In the genomic region with DNA sequence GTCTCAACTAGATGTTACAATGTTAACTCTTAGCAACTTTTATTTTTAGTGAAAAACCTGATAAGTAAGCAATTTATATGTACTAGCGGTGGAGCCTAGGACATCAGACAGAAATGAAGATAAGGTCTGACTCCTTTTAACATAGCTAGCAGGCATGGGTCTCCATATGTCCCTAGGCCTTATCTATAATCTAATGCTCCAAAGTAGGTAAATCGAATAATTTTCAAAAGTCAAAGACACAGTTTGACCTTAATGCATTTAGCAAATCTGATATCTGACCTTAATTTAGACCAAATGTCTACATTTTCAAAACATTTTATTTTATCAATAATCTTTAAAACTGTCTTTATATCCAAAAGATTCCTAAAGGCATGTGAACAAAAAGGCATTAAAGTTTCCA, we compare ENCODE assay signal across 17 cellular contexts.
DNase-seq lines count a peak whose midpoint lies in the region; ATAC-seq and TF ChIP-seq lines count a peak whose summit lies in the region.
"Had no signal": no experiment of that assay in that cellular context is flagged by ENCODE, and none has a peak within 500 bp of the region (broad histone marks: within the 10 kb centered on the region; RNA-seq: fewer than 3 reads in every experiment).

No MANE protein-coding gene starts in this region.

- no peak overlapping the region for H2BK120ac ChIP-seq in mesendoderm (ENCODE audit: low read depth, low read length)

- H3K4me1 ChIP-seq in PC-9 (replicated peaks; ENCODE audit: insufficient read depth) (no peaks in the 10 kb centered on the region), SK-N-SH (ENCODE audit: control insufficient read depth in 1 of 2, insufficient read depth in 2 of 2, low read depth in 1 of 2, low read length in 1 of 2) (no peaks in the 10 kb centered on the region), mesendoderm (ENCODE audit: control insufficient read depth, low read depth, low read length) (no peaks in the 10 kb centered on the region), lower lobe of right lung (no peaks in the 10 kb centered on the region)
- H3K4me1 ChIP-seq: A549, Caco-2 had no signal

- no peak overlapping the region for H3K4me2 ChIP-seq in PC-9
- no peak overlapping the region for H3K4me2 ChIP-seq in SK-N-SH
- no peak overlapping the region for H3K4me2 ChIP-seq in mesendoderm (ENCODE audit: low read length)
- H3K4me2 ChIP-seq: A549; BLaER1 treated with 17β-estradiol and CSF1 and Interleukin-3, amounts not matched to agents 10 nM and 100 nM had no signal

- no peak overlapping the region for H3K18ac ChIP-seq in mesendoderm (ENCODE audit: low read length)

- no peak for TF ChIP-seq CTCF in PC-9 (conservative IDR thresholded peaks at IDR 0.05)
- TF ChIP-seq CTCF in SK-N-SH (IDR thresholded peaks at IDR 0.05): no peak
- TF ChIP-seq CTCF in lower lobe of right lung (IDR thresholded peaks at IDR 0.05): no peak

- intact Hi-C loops in PC-9 (cut with micrococcal nuclease; ENCODE audit: unreplicated experiment): no loop called here
- intact Hi-C loops in lower lobe of right lung (cut with DNase I): no loop called here

- H2BK15ac ChIP-seq in mesendoderm (replicated peaks; ENCODE audit: low read depth): no peak overlapping the region

- H3K4me3 ChIP-seq in PC-9: no peak overlapping the region
- H3K4me3 ChIP-seq in SK-N-SH (ENCODE audit: low read depth in 2 of 2, low read length in 1 of 2): no peak overlapping the region
- no peak overlapping the region for H3K4me3 ChIP-seq in mesendoderm (ENCODE audit: low read length)
- no peak overlapping the region for H3K4me3 ChIP-seq in lower lobe of right lung
- H3K4me3 ChIP-seq: A549; BLaER1 treated with 17β-estradiol and CSF1 and Interleukin-3, amounts not matched to agents 10 nM and 100 nM had no signal

- H3K27ac ChIP-seq in PC-9: no peak overlapping the region
- H3K27ac ChIP-seq in SK-N-SH (ENCODE audit: low read depth in 2 of 2, low read length in 1 of 2): peak overlapping the region in 1 of 2 experiments; percentile 69; a peak in 1 of 4 replicates
- H3K27ac ChIP-seq in mesendoderm (ENCODE audit: low read depth, low read length): no peak overlapping the region
- no peak overlapping the region for H3K27ac ChIP-seq in lower lobe of right lung
- H3K27ac ChIP-seq: 22Rv1; A549; BLaER1 treated with 17β-estradiol and CSF1 and Interleukin-3, amounts not matched to agents 10 nM and 100 nM; C4-2B had no signal

- ATAC-seq in lower lobe of right lung: no peak
- ATAC-seq: A549; CD8-positive, alpha-beta T cell had no signal

- no peaks in the 10 kb centered on the region for H3K9me2 ChIP-seq in PC-9 (ENCODE audit: insufficient read depth)
- no peaks in the 10 kb centered on the region for H3K9me2 ChIP-seq in SK-N-SH

- TF ChIP-seq RAD21 in SK-N-SH (IDR thresholded peaks at IDR 0.05; ENCODE audit: low read length): no peak

- no peak overlapping the region for H4K8ac ChIP-seq in mesendoderm (ENCODE audit: low read depth, low read length)

- no peaks in the 10 kb centered on the region for H3K9me3 ChIP-seq in PC-9 (ENCODE audit: insufficient read depth, low read depth)
- no peaks in the 10 kb centered on the region for H3K9me3 ChIP-seq in SK-N-SH
- H3K9me3 ChIP-seq in lower lobe of right lung: no peaks in the 10 kb centered on the region
- H3K9me3 ChIP-seq: A549 had no signal

- H3K36me3 ChIP-seq in PC-9 (ENCODE audit: low read depth) (no peaks in the 10 kb centered on the region), SK-N-SH (replicated peaks in 1 of 2; ENCODE audit: control insufficient read depth in 1 of 2, insufficient read depth in 2 of 2, low read length in 1 of 2) (no peaks in the 10 kb centered on the region), mesendoderm (ENCODE audit: control insufficient read depth, insufficient read depth, low read length) (no peaks in the 10 kb centered on the region), lower lobe of right lung (no peaks in the 10 kb centered on the region)
- H3K36me3 ChIP-seq: BLaER1 treated with 17β-estradiol and CSF1 and Interleukin-3, amounts not matched to agents 10 nM and 100 nM had no signal

- no peaks in the 10 kb centered on the region for H4K20me1 ChIP-seq in PC-9 (ENCODE audit: insufficient read depth)
- H4K20me1 ChIP-seq in SK-N-SH (ENCODE audit: insufficient read depth): no peaks in the 10 kb centered on the region
- H4K20me1 ChIP-seq: BLaER1 treated with 17β-estradiol and CSF1 and Interleukin-3, amounts not matched to agents 10 nM and 100 nM had no signal

- no peaks in the 10 kb centered on the region for H3K79me1 ChIP-seq in mesendoderm (ENCODE audit: low read length)

- no peaks in the 10 kb centered on the region for H3F3A ChIP-seq in PC-9 (ENCODE audit: insufficient read depth, low read depth)
- no peaks in the 10 kb centered on the region for H3F3A ChIP-seq in SK-N-SH (replicated peaks; ENCODE audit: insufficient read depth)

- H3K27me3 ChIP-seq in PC-9 (ENCODE audit: insufficient read depth, low read depth) (no peaks in the 10 kb centered on the region), SK-N-SH (ENCODE audit: insufficient read depth) (0 out of 2 replicates have a peak, but pooled peaks cover 4% of the 10 kb centered on the region), mesendoderm (ENCODE audit: insufficient read depth, low read length, poor library complexity) (no peaks in the 10 kb centered on the region), lower lobe of right lung (ENCODE audit: low read depth) (no peaks in the 10 kb centered on the region)
- H3K27me3 ChIP-seq: BLaER1 treated with 17β-estradiol and CSF1 and Interleukin-3, amounts not matched to agents 10 nM and 100 nM had no signal

- DNase-seq in PC-9 (no peak), SK-N-SH (peak; percentile 16), mesendoderm (peak; percentile 49), NCI-H1105 (lab: John Stamatoyannopoulos, UW) (no peak), lower lobe of right lung (no peak), hepatic stellate cell (ENCODE audit: low spot score) (no peak)
- DNase-seq: AML-193; Caco-2; Calu3; CD4-positive, alpha-beta T cell; CD8-positive, alpha-beta T cell; DMS79 treated with DMSO at 0.1 percent for 48 hours; GF-D8 had no signal

- no peak overlapping the region for H3K9ac ChIP-seq in SK-N-SH
- H3K9ac ChIP-seq in mesendoderm (ENCODE audit: low read length): no peak overlapping the region
- H3K9ac ChIP-seq: BLaER1 treated with 17β-estradiol and CSF1 and Interleukin-3, amounts not matched to agents 10 nM and 100 nM had no signal

- no peak overlapping the region for H3K56ac ChIP-seq in mesendoderm (ENCODE audit: low read length)

- 3% methylated on average over 2 of the region's 2 CpGs for WGBS in SK-N-SH (ENCODE audit: low lambda C conversion rate)
- no CpG with 5 or more reads among the region's 2 CpGs for WGBS in mesendoderm (ENCODE audit: extremely low coverage, insufficient coverage, low lambda C conversion rate)

- TF ChIP-seq EP300 in SK-N-SH (IDR thresholded peaks at IDR 0.05; ENCODE audit: borderline replicate concordance in 1 of 2, low read depth in 1 of 2, low read length in 1 of 2): peak in 1 of 2 experiments; percentile 89; a peak in 2 of 4 replicates

- H3K79me2 ChIP-seq in PC-9 (ENCODE audit: low read depth): no peaks in the 10 kb centered on the region
- H3K79me2 ChIP-seq in SK-N-SH (ENCODE audit: insufficient read depth): no peaks in the 10 kb centered on the region
- no peaks in the 10 kb centered on the region for H3K79me2 ChIP-seq in mesendoderm (ENCODE audit: control insufficient read depth, insufficient read depth, low read length)

- H2AFZ ChIP-seq in PC-9 (0 out of 2 replicates have a peak overlapping the region, but pooled peaks have one; percentile 4), SK-N-SH (ENCODE audit: low read depth) (no peak overlapping the region)

- no peak overlapping the region for H2AK5ac ChIP-seq in mesendoderm (ENCODE audit: low read length)

- no peak overlapping the region for H3K23ac ChIP-seq in mesendoderm (ENCODE audit: low read length)

- H2BK5ac ChIP-seq in mesendoderm (ENCODE audit: low read length): no peak overlapping the region

- no peak overlapping the region for H3K4ac ChIP-seq in mesendoderm (ENCODE audit: low read depth, low read length)

- POLR2A ChIA-PET in PC-9 (lab: Charles Lee; ENCODE audit: unreplicated experiment): no interaction called here
- POLR2A ChIA-PET in SK-N-SH (lab: Yijun Ruan, JAX): no interaction called here

- no TSS peak for BruUV-seq in PC-9 (replicated peaks; lab: Mats Ljungman, UMichigan)

- H4K5ac ChIP-seq in mesendoderm (ENCODE audit: low read length): no peak overlapping the region

- CTCF ChIA-PET in PC-9 (lab: Charles Lee): no interaction called here
- CTCF ChIA-PET in SK-N-SH (lab: Yijun Ruan, JAX): no interaction called here

TF ChIP-seq in SK-N-SH, 30 proteins besides CTCF, POLR2A, EP300 and RAD21:
- no peak for TF ChIP-seq FOXJ3 (CRISPR knock-in tag; IDR thresholded peaks at IDR 0.05)
- no peak for TF ChIP-seq JUND (IDR thresholded peaks at IDR 0.05)
- peak; percentile 47; the same call in 1 of the 2 replicates for TF ChIP-seq TEAD4 (IDR thresholded peaks at IDR 0.05; ENCODE audit: borderline replicate concordance, insufficient read depth)
- TF ChIP-seq TCF12 (IDR thresholded peaks at IDR 0.05): 0 out of 2 replicates have a peak, but pooled peaks have one; percentile 42
- no peak for TF ChIP-seq NRF1 (IDR thresholded peaks at IDR 0.05; ENCODE audit: low read depth, low read length)
- TF ChIP-seq GATA2 (CRISPR knock-in tag; IDR thresholded peaks at IDR 0.05): peak; percentile 93
- TF ChIP-seq, protein P1, sequence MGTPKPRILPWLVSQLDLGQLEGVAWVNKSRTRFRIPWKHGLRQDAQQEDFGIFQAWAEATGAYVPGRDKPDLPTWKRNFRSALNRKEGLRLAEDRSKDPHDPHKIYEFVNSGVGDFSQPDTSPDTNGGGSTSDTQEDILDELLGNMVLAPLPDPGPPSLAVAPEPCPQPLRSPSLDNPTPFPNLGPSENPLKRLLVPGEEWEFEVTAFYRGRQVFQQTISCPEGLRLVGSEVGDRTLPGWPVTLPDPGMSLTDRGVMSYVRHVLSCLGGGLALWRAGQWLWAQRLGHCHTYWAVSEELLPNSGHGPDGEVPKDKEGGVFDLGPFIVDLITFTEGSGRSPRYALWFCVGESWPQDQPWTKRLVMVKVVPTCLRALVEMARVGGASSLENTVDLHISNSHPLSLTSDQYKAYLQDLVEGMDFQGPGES (IDR thresholded peaks at IDR 0.05; ENCODE audit: low read depth, low read length): no peak
- TF ChIP-seq MEF2A (IDR thresholded peaks at IDR 0.05; ENCODE audit: borderline replicate concordance, low read depth): no peak
- TF ChIP-seq CHD2 (IDR thresholded peaks at IDR 0.05; ENCODE audit: low read length, partially characterized antibody): peak; percentile 71
- peak; percentile 87 for TF ChIP-seq RCOR1 (IDR thresholded peaks at IDR 0.05; ENCODE audit: low read length)
- TF ChIP-seq ELF1 (IDR thresholded peaks at IDR 0.05): no peak
- no peak for TF ChIP-seq MXI1 (IDR thresholded peaks at IDR 0.05; ENCODE audit: low read depth, low read length)

Comparison
In these comparisons a context has a peak if more than half of its experiments do, and no peak if none do; other contexts are left out.
1. DNase-seq: peak in SK-N-SH (single experiment) and mesendoderm (single experiment); none in PC-9 (0 of 2), NCI-H1105 (single experiment), lower lobe of right lung (single experiment) and hepatic stellate cell (single experiment).